ENCODE assay signal across 23 cellular contexts in the genomic region with DNA sequence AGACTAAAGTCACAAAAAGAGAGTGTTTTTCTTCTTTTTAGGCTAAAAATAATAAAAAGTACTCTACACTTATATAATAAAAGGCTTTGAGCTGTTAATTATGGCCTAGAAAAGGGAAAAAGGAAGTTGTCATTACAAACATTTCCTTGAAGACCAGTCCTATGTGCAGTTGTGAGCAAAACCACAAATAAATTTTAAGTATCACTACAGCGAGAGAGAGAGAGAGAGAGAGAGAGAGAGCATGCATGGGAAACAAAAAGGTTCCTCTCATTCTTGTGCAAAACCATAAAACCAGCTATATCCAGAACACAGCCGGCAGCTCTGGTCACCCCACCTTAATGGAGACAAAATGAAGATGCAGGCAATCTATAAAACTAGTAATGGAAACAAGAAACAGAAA. TPM values are rescaled to one million over a fixed set of nuclear protein-coding genes. Genes with fewer than 3 reads are reported as not detected.
DNase-seq lines count a peak whose midpoint lies in the region; ATAC-seq and TF ChIP-seq lines count a peak whose summit lies in the region.
"Had no signal": no experiment of that assay in that cellular context is flagged by ENCODE, and none has a peak within 500 bp of the region (broad histone marks: within the 10 kb centered on the region; RNA-seq: fewer than 3 reads in every experiment).

No MANE protein-coding gene starts in this region.

- TF ChIP-seq EP300 in gastroesophageal sphincter (IDR thresholded peaks at IDR 0.05): no peak

- intact Hi-C loops in activated CD4-positive, alpha-beta T cell treated with anti-CD3 and anti-CD28 coated beads, Interleukin-2, amount 10 ng/mL, durations not matched to agents 24 days and 14 days (cut with micrococcal nuclease): no loop called here
- intact Hi-C loops in CD4-positive, alpha-beta memory T cell (cut with micrococcal nuclease): no loop called here

- 61 to 82% methylated on average over 2 of the region's 2 CpGs for WGBS in gastroesophageal sphincter (ENCODE audit: low coverage in 1 of 2), 2 donors

- H3K27ac ChIP-seq in CD4-positive, alpha-beta memory T cell (ENCODE audit: low read depth, low read length): no peak overlapping the region
- H3K27ac ChIP-seq in gastroesophageal sphincter: no peak overlapping the region
- H3K27ac ChIP-seq: A549, brain microvascular endothelial cell, colonic mucosa, parathyroid adenoma had no signal

- ATAC-seq in left lobe of liver (no peak), gastroesophageal sphincter (no peak)
- ATAC-seq: A549; activated T-helper 17 cell treated with anti-CD3 and anti-CD28 coated beads, Interleukin-2, amount 50 U/mL, for 72 hours; sciatic nerve had no signal

- H3K36me3 ChIP-seq in CD4-positive, alpha-beta memory T cell (ENCODE audit: insufficient read depth, low read length): peaks cover 12% of the 10 kb centered on the region
- peaks cover 7 to 61% of the 10 kb centered on the region in 2 donors for H3K36me3 ChIP-seq in gastroesophageal sphincter
- H3K36me3 ChIP-seq: colonic mucosa had no signal

- peaks cover 51% of the 10 kb centered on the region for H3K4me1 ChIP-seq in CD4-positive, alpha-beta memory T cell (ENCODE audit: insufficient read depth, low read length)
- peaks cover 0 to 43% (median 11%) of the 10 kb centered on the region in 3 donors for H3K4me1 ChIP-seq in gastroesophageal sphincter
- H3K4me1 ChIP-seq: A549, colonic mucosa had no signal

- H3K27me3 ChIP-seq in CD4-positive, alpha-beta memory T cell (ENCODE audit: insufficient read depth, low read length): no peaks in the 10 kb centered on the region
- H3K27me3 ChIP-seq in gastroesophageal sphincter: no peaks in the 10 kb centered on the region
- H3K27me3 ChIP-seq: brain microvascular endothelial cell, colonic mucosa had no signal

- peaks cover 58% of the 10 kb centered on the region for H3K36me3 Mint-ChIP-seq in activated CD4-positive, alpha-beta T cell treated with anti-CD3 and anti-CD28 coated beads, Interleukin-2, amount 10 ng/mL, durations not matched to agents 24 days and 14 days (ENCODE audit: low read depth)
- H3K36me3 Mint-ChIP-seq in CD4-positive, alpha-beta memory T cell: peaks cover 42 to 77% of the 10 kb centered on the region in 2 donors

- TF ChIP-seq CTCF in gastroesophageal sphincter (IDR thresholded peaks at IDR 0.05): no peak

- peaks cover 59% of the 10 kb centered on the region for H3K4me1 Mint-ChIP-seq in activated CD4-positive, alpha-beta T cell treated with anti-CD3 and anti-CD28 coated beads, Interleukin-2, amount 10 ng/mL, durations not matched to agents 24 days and 14 days
- peaks cover 44 to 83% (median 50%) of the 10 kb centered on the region in 4 donors for H3K4me1 Mint-ChIP-seq in CD4-positive, alpha-beta memory T cell

- POLR2A ChIA-PET in CD4-positive, alpha-beta memory T cell (lab: Charles Lee; ENCODE audit: partially characterized antibody): interaction anchor here (0.6 to 3.0 kb wide), 2 partner anchors 12 to 30 kb away, joined by 3 to 13 read pairs; no protein-coding TSS in a partner anchor

- peak overlapping the region; percentile 7 for H3K4me3 Mint-ChIP-seq in activated CD4-positive, alpha-beta T cell treated with anti-CD3 and anti-CD28 coated beads, Interleukin-2, amount 10 ng/mL, durations not matched to agents 24 days and 14 days
- peak overlapping the region in 4 of 8 donors; percentile 5 to 39 (median 24) for H3K4me3 Mint-ChIP-seq in CD4-positive, alpha-beta memory T cell
- H3K4me3 Mint-ChIP-seq: activated T-helper 17 cell treated with anti-CD3 and anti-CD28 coated beads, Interleukin-2, amount 50 U/mL, for 72 hours; B cell; endodermal cell; mesothelial cell of epicardium; nephron progenitor cell; type B pancreatic cell had no signal

- no peaks in the 10 kb centered on the region for H3K27me3 Mint-ChIP-seq in activated CD4-positive, alpha-beta T cell treated with anti-CD3 and anti-CD28 coated beads, Interleukin-2, amount 10 ng/mL, durations not matched to agents 24 days and 14 days
- no peaks in the 10 kb centered on the region for H3K27me3 Mint-ChIP-seq in CD4-positive, alpha-beta memory T cell
- H3K27me3 Mint-ChIP-seq: activated T-helper 17 cell treated with anti-CD3 and anti-CD28 coated beads, Interleukin-2, amount 50 U/mL, for 72 hours; B cell; type B pancreatic cell had no signal

- TF ChIP-seq POLR2A in gastroesophageal sphincter (IDR thresholded peaks at IDR 0.05): no peak

- no peak overlapping the region for H3K27ac Mint-ChIP-seq in activated CD4-positive, alpha-beta T cell treated with anti-CD3 and anti-CD28 coated beads, Interleukin-2, amount 10 ng/mL, durations not matched to agents 24 days and 14 days
- peak overlapping the region in 6 of 7 donors; percentile 2 to 63 (median 38) for H3K27ac Mint-ChIP-seq in CD4-positive, alpha-beta memory T cell
- H3K27ac Mint-ChIP-seq: activated T-helper 17 cell treated with anti-CD3 and anti-CD28 coated beads, Interleukin-2, amount 50 U/mL, for 72 hours; B cell; endodermal cell; mesothelial cell of epicardium; nephron progenitor cell; type B pancreatic cell had no signal

- H3K4me3 ChIP-seq in CD4-positive, alpha-beta memory T cell (ENCODE audit: low read length in 2 of 2): no peak overlapping the region
- H3K4me3 ChIP-seq in gastroesophageal sphincter: no peak overlapping the region
- H3K4me3 ChIP-seq: A549, colonic mucosa had no signal

- H3K9me3 ChIP-seq in CD4-positive, alpha-beta memory T cell (ENCODE audit: control insufficient read depth in 1 of 2, low read length in 2 of 2): no peaks in the 10 kb centered on the region
- H3K9me3 ChIP-seq in gastroesophageal sphincter: no peaks in the 10 kb centered on the region
- H3K9me3 ChIP-seq: A549, colonic mucosa had no signal

- CTCF ChIA-PET in CD4-positive, alpha-beta memory T cell (lab: Charles Lee; ENCODE audit: partially characterized antibody): interaction anchor here (1.5 to 2.0 kb wide), 2 partner anchors 14 to 30 kb away, joined by 4 to 8 read pairs; no protein-coding TSS in a partner anchor

- DNase-seq in activated CD4-positive, alpha-beta T cell treated with anti-CD3 and anti-CD28 coated beads, Interleukin-2, amount 10 ng/mL, durations not matched to agents 24 days and 14 days: no peak
- DNase-seq in activated CD4-positive, alpha-beta T cell treated with anti-CD3 and anti-CD28 coated beads for 48 hours: no peak
- no peak for DNase-seq in CD4-positive, alpha-beta memory T cell
- DNase-seq in NOMO-1 treated with dmso at 0.1 percent for 144 hours (lab: John Stamatoyannopoulos, UW; ENCODE audit: unreplicated experiment): peak; percentile 58
- peak; percentile 10 for DNase-seq in left lobe of liver (ENCODE audit: low spot score)
- DNase-seq in activated CD4-positive, CD25-positive, alpha-beta regulatory T cell treated with anti-CD3 and anti-CD28 coated beads, Interleukin-2, amount 50 U/mL, for 72 hours: no peak
- DNase-seq in nucleus accumbens (lab: John Stamatoyannopoulos, UW): no peak
- DNase-seq: brain microvascular endothelial cell; colonic mucosa; endodermal cell; NCI-H1105; NCI-H2081 treated with DMSO at 0.1 percent for 48 hours; NCI-H446; nephron progenitor cell; stimulated activated CD4-positive, alpha-beta T cell treated with anti-CD3 and anti-CD28 coated beads, Interleukin-15, amount 100 ng/mL, for 24 hours had no signal

- no peaks in the 10 kb centered on the region for H3K9me3 Mint-ChIP-seq in activated CD4-positive, alpha-beta T cell treated with anti-CD3 and anti-CD28 coated beads, Interleukin-2, amount 10 ng/mL, durations not matched to agents 24 days and 14 days
- H3K9me3 Mint-ChIP-seq in CD4-positive, alpha-beta memory T cell: no peaks in the 10 kb centered on the region
- H3K9me3 Mint-ChIP-seq: activated T-helper 17 cell treated with anti-CD3 and anti-CD28 coated beads, Interleukin-2, amount 50 U/mL, for 72 hours; endodermal cell; mesothelial cell of epicardium; nephron progenitor cell; type B pancreatic cell had no signal

RNA-seq across cellular contexts. Expression of a gene that starts 33.6 kb away (rescaled TPM):
- total RNA-seq in activated CD4-positive, alpha-beta T cell treated with anti-CD3 and anti-CD28 coated beads, Interleukin-2, amount 10 ng/mL, durations not matched to agents 24 days and 14 days: 35.3 and 40.8 TPM in 2 replicates
- 10 to 100 TPM; 20.2 to 21.7 TPM for total RNA-seq in CD4-positive, alpha-beta memory T cell
- polyA plus RNA-seq in CD4-positive, alpha-beta memory T cell: 1 to 10 TPM; 1.1 to 4.7 TPM
- total RNA-seq in left lobe of liver (5.4 TPM), gastroesophageal sphincter (10 to 100 TPM; 55.9 to 85.5 (median 78.9) TPM)

Comparison
In these comparisons a context has a peak if more than half of its experiments do, and no peak if none do; other contexts are left out.
1. DNase-seq: peak in NOMO-1 treated with dmso at 0.1 percent for 144 hours (single experiment) and left lobe of liver (single experiment); none in activated CD4-positive, alpha-beta T cell treated with anti-CD3 and anti-CD28 coated beads, Interleukin-2, amount 10 ng/mL, durations not matched to agents 24 days and 14 days (single experiment), activated CD4-positive, alpha-beta T cell treated with anti-CD3 and anti-CD28 coated beads for 48 hours (single experiment), CD4-positive, alpha-beta memory T cell (0 of 5), activated CD4-positive, CD25-positive, alpha-beta regulatory T cell treated with anti-CD3 and anti-CD28 coated beads, Interleukin-2, amount 50 U/mL, for 72 hours (single experiment) and nucleus accumbens (0 of 56).